ENCODE assay signal across 12 cellular contexts in the genomic region with DNA sequence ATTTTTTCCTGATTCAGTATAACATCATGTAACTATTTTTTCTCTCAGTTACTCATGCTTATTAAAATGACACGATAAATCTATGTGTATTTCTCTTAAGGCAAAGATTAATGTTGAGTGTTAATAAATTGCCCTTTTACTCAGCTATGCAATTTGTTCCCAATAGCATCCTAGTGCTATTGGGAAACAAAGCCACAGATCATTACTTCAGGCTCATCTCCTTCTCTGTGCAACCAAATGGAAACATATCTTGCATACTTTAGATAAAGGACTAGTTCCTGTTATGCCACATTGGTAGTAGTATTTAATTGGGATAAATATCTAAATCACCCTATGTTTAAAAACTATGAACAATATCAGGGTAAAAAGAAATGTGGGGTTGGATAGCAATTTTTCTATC.
A peak's percentile ranks its signal among the peaks of the same experiment; 100 is the strongest.
DNase-seq lines count a peak whose midpoint lies in the region; TF ChIP-seq lines count a peak whose summit lies in the region.
"Had no signal": no experiment of that assay in that cellular context is flagged by ENCODE, and none has a peak within 500 bp of the region (broad histone marks: within the 10 kb centered on the region; RNA-seq: fewer than 3 reads in every experiment).

No MANE protein-coding gene starts in this region.

- H3K4me1 ChIP-seq in SK-N-SH (ENCODE audit: control insufficient read depth in 1 of 2, insufficient read depth in 2 of 2, low read depth in 1 of 2, low read length in 1 of 2): peaks cover 0 to 5% of the 10 kb centered on the region in 2 experiments; a peak in 1 of 4 replicates
- H3K4me1 ChIP-seq: BLaER1 treated with 17β-estradiol and CSF1 and Interleukin-3, amounts not matched to agents 10 nM and 100 nM; HAP-1 had no signal

- no peak overlapping the region for H2AFZ ChIP-seq in SK-N-SH (ENCODE audit: low read depth)

- no peaks in the 10 kb centered on the region for H3K27me3 ChIP-seq in SK-N-SH (ENCODE audit: insufficient read depth)
- H3K27me3 ChIP-seq: BLaER1 treated with 17β-estradiol and CSF1 and Interleukin-3, amounts not matched to agents 10 nM and 100 nM had no signal

- no peak for TF ChIP-seq RAD21 in SK-N-SH (IDR thresholded peaks at IDR 0.05; ENCODE audit: low read length)

- H3F3A ChIP-seq in SK-N-SH (replicated peaks; ENCODE audit: insufficient read depth): no peaks in the 10 kb centered on the region

- CTCF ChIA-PET in SK-N-SH (lab: Yijun Ruan, JAX): no interaction called here

- WGBS in SK-N-SH (ENCODE audit: low lambda C conversion rate): 54% methylated on average over 1 of the region's 1 CpG

- POLR2A ChIA-PET in SK-N-SH (lab: Yijun Ruan, JAX): no interaction called here

- H4K20me1 ChIP-seq in SK-N-SH (ENCODE audit: insufficient read depth): no peaks in the 10 kb centered on the region
- H4K20me1 ChIP-seq: BLaER1 treated with 17β-estradiol and CSF1 and Interleukin-3, amounts not matched to agents 10 nM and 100 nM had no signal

- no peak overlapping the region for H3K9ac ChIP-seq in SK-N-SH
- H3K9ac ChIP-seq: BLaER1 treated with 17β-estradiol and CSF1 and Interleukin-3, amounts not matched to agents 10 nM and 100 nM had no signal

- no peak for TF ChIP-seq CTCF in SK-N-SH (IDR thresholded peaks at IDR 0.05)

- H3K4me3 ChIP-seq in SK-N-SH (ENCODE audit: low read depth in 2 of 2, low read length in 1 of 2): no peak overlapping the region
- H3K4me3 ChIP-seq: BLaER1 treated with 17β-estradiol and CSF1 and Interleukin-3, amounts not matched to agents 10 nM and 100 nM; HAP-1 had no signal

- H3K36me3 ChIP-seq in SK-N-SH (replicated peaks in 1 of 2; ENCODE audit: control insufficient read depth in 1 of 2, insufficient read depth in 2 of 2, low read length in 1 of 2): no peaks in the 10 kb centered on the region
- H3K36me3 ChIP-seq: BLaER1 treated with 17β-estradiol and CSF1 and Interleukin-3, amounts not matched to agents 10 nM and 100 nM; HAP-1 had no signal

- no peak overlapping the region for H3K4me2 ChIP-seq in SK-N-SH
- H3K4me2 ChIP-seq: BLaER1 treated with 17β-estradiol and CSF1 and Interleukin-3, amounts not matched to agents 10 nM and 100 nM had no signal

- DNase-seq in GM03348 (ENCODE audit: low spot score) (peak; percentile 13), SKM-1 (lab: John Stamatoyannopoulos, UW; ENCODE audit: unreplicated experiment) (peak; percentile 43), astrocyte of the hippocampus (ENCODE audit: low read depth, low spot score) (peak; percentile 31), renal cortical epithelial cell (ENCODE audit: low read depth) (peak; percentile 10), NCI-H1436 treated with DMSO at 0.1 percent for 48 hours (lab: John Stamatoyannopoulos, UW) (no peak), dermis blood vessel endothelial cell (no peak), SK-N-SH (no peak)
- DNase-seq: ACHN; CD4-positive, CD25-positive, alpha-beta regulatory T cell; DMS79 had no signal

- no peaks in the 10 kb centered on the region for H3K9me2 ChIP-seq in SK-N-SH

- no peaks in the 10 kb centered on the region for H3K9me3 ChIP-seq in SK-N-SH
- H3K9me3 ChIP-seq: BLaER1 treated with 17β-estradiol and CSF1 and Interleukin-3, amounts not matched to agents 10 nM and 100 nM; HAP-1 had no signal

- H3K79me2 ChIP-seq in SK-N-SH (ENCODE audit: insufficient read depth): no peaks in the 10 kb centered on the region

- no peak for TF ChIP-seq EP300 in SK-N-SH (IDR thresholded peaks at IDR 0.05; ENCODE audit: borderline replicate concordance in 1 of 2, low read depth in 1 of 2, low read length in 1 of 2)

- no peak overlapping the region for H3K27ac ChIP-seq in SK-N-SH (ENCODE audit: low read depth in 2 of 2, low read length in 1 of 2)
- H3K27ac ChIP-seq: BLaER1 treated with 17β-estradiol and CSF1 and Interleukin-3, amounts not matched to agents 10 nM and 100 nM had no signal

TF ChIP-seq in SK-N-SH, 30 proteins besides CTCF, POLR2A, EP300 and RAD21:
- TF ChIP-seq CHD2 (IDR thresholded peaks at IDR 0.05; ENCODE audit: low read length, partially characterized antibody): no peak
- no peak for TF ChIP-seq NRF1 (IDR thresholded peaks at IDR 0.05; ENCODE audit: low read depth, low read length)
- TF ChIP-seq, protein P1, sequence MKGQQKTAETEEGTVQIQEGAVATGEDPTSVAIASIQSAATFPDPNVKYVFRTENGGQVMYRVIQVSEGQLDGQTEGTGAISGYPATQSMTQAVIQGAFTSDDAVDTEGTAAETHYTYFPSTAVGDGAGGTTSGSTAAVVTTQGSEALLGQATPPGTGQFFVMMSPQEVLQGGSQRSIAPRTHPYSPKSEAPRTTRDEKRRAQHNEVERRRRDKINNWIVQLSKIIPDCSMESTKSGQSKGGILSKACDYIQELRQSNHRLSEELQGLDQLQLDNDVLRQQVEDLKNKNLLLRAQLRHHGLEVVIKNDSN (IDR thresholded peaks at IDR 0.05; ENCODE audit: borderline replicate concordance, low read depth): no peak
- TF ChIP-seq MEF2A (IDR thresholded peaks at IDR 0.05; ENCODE audit: borderline replicate concordance, low read depth): no peak
- TF ChIP-seq RFX5 (IDR thresholded peaks at IDR 0.05; ENCODE audit: low read length): no peak
- TF ChIP-seq TAF1 (IDR thresholded peaks at IDR 0.05; ENCODE audit: borderline replicate concordance, low read depth, low read length): no peak
- TF ChIP-seq, protein P2, sequence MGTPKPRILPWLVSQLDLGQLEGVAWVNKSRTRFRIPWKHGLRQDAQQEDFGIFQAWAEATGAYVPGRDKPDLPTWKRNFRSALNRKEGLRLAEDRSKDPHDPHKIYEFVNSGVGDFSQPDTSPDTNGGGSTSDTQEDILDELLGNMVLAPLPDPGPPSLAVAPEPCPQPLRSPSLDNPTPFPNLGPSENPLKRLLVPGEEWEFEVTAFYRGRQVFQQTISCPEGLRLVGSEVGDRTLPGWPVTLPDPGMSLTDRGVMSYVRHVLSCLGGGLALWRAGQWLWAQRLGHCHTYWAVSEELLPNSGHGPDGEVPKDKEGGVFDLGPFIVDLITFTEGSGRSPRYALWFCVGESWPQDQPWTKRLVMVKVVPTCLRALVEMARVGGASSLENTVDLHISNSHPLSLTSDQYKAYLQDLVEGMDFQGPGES (IDR thresholded peaks at IDR 0.05; ENCODE audit: low read depth, low read length): no peak
- TF ChIP-seq POLR2AphosphoS5 (IDR thresholded peaks at IDR 0.05; ENCODE audit: low read depth, low read length): no peak
- no peak for TF ChIP-seq SMC3 (IDR thresholded peaks at IDR 0.05; ENCODE audit: low read depth, low read length)
- TF ChIP-seq, protein P3, sequence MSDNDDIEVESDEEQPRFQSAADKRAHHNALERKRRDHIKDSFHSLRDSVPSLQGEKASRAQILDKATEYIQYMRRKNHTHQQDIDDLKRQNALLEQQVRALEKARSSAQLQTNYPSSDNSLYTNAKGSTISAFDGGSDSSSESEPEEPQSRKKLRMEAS (IDR thresholded peaks at IDR 0.05; ENCODE audit: low read depth): no peak
- TF ChIP-seq GATA2 (CRISPR knock-in tag; IDR thresholded peaks at IDR 0.05): no peak

Comparison
In these comparisons a context has a peak if more than half of its experiments do, and no peak if none do; other contexts are left out.
1. DNase-seq: peak in GM03348 (single experiment), SKM-1 (single experiment), astrocyte of the hippocampus (single experiment) and renal cortical epithelial cell (single experiment); none in NCI-H1436 treated with DMSO at 0.1 percent for 48 hours (single experiment), dermis blood vessel endothelial cell (single experiment) and SK-N-SH (single experiment).